ENCODE assay signal across 8 cellular contexts in the genomic region with DNA sequence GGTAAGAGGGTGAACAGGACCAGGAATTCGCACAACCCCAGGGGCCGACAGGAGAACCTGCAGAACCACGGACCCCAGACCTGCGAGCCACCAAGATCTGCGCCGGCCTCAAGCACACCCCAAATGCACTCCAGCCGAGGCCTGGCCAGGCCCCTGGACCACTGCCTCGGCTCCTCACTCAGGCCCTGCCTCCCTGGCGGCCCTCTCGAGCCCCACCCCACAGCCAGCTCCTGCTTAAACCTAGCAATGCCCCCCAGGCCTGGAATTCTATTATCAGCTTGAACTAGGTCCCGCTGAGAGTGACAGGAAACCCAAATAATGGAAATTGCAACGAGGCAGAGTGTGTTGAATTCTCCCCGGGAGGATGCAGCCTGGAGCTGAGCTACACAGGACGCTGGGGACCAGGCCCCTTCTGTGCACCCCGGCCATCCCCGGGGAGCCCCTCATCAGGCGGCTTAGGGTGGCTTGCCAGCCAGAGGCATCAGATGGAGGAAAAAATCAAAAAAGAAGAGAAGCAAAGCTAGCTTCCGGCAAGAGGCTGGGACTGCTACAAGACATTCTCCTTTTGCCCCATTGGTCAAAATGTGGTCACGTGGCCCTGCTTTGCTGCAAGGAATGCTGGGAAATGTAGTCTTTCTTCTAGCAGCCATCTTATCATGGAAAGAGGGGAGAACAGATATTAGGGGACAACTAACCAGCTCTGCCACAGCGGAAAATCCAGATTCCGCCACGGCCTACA.
A peak's percentile ranks its signal among the peaks of the same experiment; 100 is the strongest.
DNase-seq lines count a peak whose midpoint lies in the region; ATAC-seq and TF ChIP-seq lines count a peak whose summit lies in the region.

No MANE protein-coding gene starts in this region.

- H3K9me3 ChIP-seq in mucosa of rectum (ENCODE audit: control insufficient read depth in 2 of 2, low read length in 2 of 2): no peaks in the 10 kb centered on the region

- H3K4me1 ChIP-seq in mucosa of rectum (ENCODE audit: control insufficient read depth in 2 of 2, insufficient read depth in 2 of 2, low read length in 2 of 2): peaks cover 0 to 7% of the 10 kb centered on the region in 2 donors

- DNase-seq in DMS153 treated with DMSO at 0.1 percent for 48 hours (lab: John Stamatoyannopoulos, UW; ENCODE audit: unreplicated experiment): peak; percentile 93
- DNase-seq in HS-5 (ENCODE audit: low read depth): peak; percentile 61
- DNase-seq in NOMO-1 treated with dmso at 0.1 percent for 144 hours (lab: John Stamatoyannopoulos, UW; ENCODE audit: unreplicated experiment): peak; percentile 65
- DNase-seq in activated CD8-positive, alpha-beta memory T cell treated with anti-CD3 and anti-CD28 coated beads, Interleukin-2, amount 50 U/mL, for 48 hours: peak; percentile 82
- DNase-seq in epithelial cell of esophagus (ENCODE audit: low read depth): peak; percentile 84
- peak; percentile 58 to 70 for DNase-seq in stimulated activated CD8-positive, alpha-beta memory T cell treated with anti-CD3 and anti-CD28 coated beads, Interleukin-2, amount 100 ng/mL, for 48 hours (ENCODE audit: low read depth in 2 of 2)

- H3K27ac ChIP-seq in mucosa of rectum (ENCODE audit: low read depth in 2 of 2, low read length in 2 of 2): no peak overlapping the region

- peak overlapping the region; percentile 32 for H3K4me3 ChIP-seq in epithelial cell of esophagus (ENCODE audit: low read length)
- H3K4me3 ChIP-seq in mucosa of rectum (ENCODE audit: low read length in 2 of 2): peak overlapping the region; percentile 2 to 5

- peak overlapping the region in 1 of 2 donors; percentile 3 for H3K9ac ChIP-seq in mucosa of rectum (ENCODE audit: low read depth in 1 of 2, low read length in 2 of 2)

- no peaks in the 10 kb centered on the region for H3K36me3 ChIP-seq in mucosa of rectum (ENCODE audit: control insufficient read depth in 2 of 2, insufficient read depth in 2 of 2, low read length in 2 of 2)

- TF ChIP-seq CTCF in epithelial cell of esophagus (IDR thresholded peaks at IDR 0.05; ENCODE audit: insufficient read depth, low read depth, low read length, missing control alignments): no peak

- no peak for ATAC-seq in GM18505 (IDR thresholded peaks at IDR 0.05; ENCODE audit: unreplicated experiment)

- TF ChIP-seq POLR2A in GM18505 (IDR thresholded peaks at IDR 0.05; ENCODE audit: borderline replicate concordance, extremely low read depth, insufficient read depth, insufficient read length): no peak

- no peaks in the 10 kb centered on the region for H3K27me3 ChIP-seq in mucosa of rectum (ENCODE audit: control insufficient read depth in 2 of 2, insufficient read depth in 2 of 2, low read length in 2 of 2)
